Comparison of ENCODE assay signal across 8 cellular contexts in genomic region chr3:27721717-27722564, GRCh38. TPM values are rescaled to one million over a fixed set of nuclear protein-coding genes. Genes with fewer than 3 reads are reported as not detected.
DNase-seq lines count a peak whose midpoint lies in the region; ATAC-seq and TF ChIP-seq lines count a peak whose summit lies in the region.

Gene EOMES (minus strand): TSS chr3:27722323. CDS start chr3:27722294, 29 bp downstream.

- no peak within 1 kb of the TSS; the same call in 1 of the 2 replicates for H3K27ac ChIP-seq in C4-2B
- H3K27ac ChIP-seq in OCI-LY1 (ENCODE audit: low read depth, low read length, poor library complexity, severe bottlenecking) = no peak within 1 kb of the TSS
- no peak within 1 kb of the TSS for H3K27ac ChIP-seq in prostate gland

- no peaks in the 10 kb centered on the region for H3K4me1 ChIP-seq in OCI-LY1 (ENCODE audit: insufficient read depth, low read length, severe bottlenecking)
- no peaks in the 10 kb centered on the region for H3K4me1 ChIP-seq in prostate gland (replicated peaks)

- no peaks in the 10 kb centered on the region for H3K79me2 ChIP-seq in OCI-LY1 (ENCODE audit: insufficient read depth, low read length)

- DNase-seq in activated T-cell treated with anti-CD3 and anti-CD28 coated beads, Interleukin-2, amount 50 U/mL, for 24 hours = peak; percentile 82
- DNase-seq in fibroblast of villous mesenchyme (ENCODE audit: low read depth) = no peak
- DNase-seq in prostate gland (ENCODE audit: low spot score) = no peak
- DNase-seq in cortex of kidney (lab: John Stamatoyannopoulos, UW) = no peak

- peak within 1 kb of the TSS; percentile 65 for H3K4me2 ChIP-seq in OCI-LY1 (ENCODE audit: low read length)

- peaks cover 42% of the 10 kb centered on the region for H3K4me1 Mint-ChIP-seq in activated T-cell treated with anti-CD3 and anti-CD28 coated beads, Interleukin-2, amount 50 U/mL, for 24 hours (ENCODE audit: low read depth)

- H3F3A ChIP-seq in OCI-LY1 (ENCODE audit: insufficient read depth, low read length) = no peaks in the 10 kb centered on the region

- no peak for TF ChIP-seq POLR2A in prostate gland (IDR thresholded peaks at IDR 0.05)

- intact Hi-C loops in prostate gland (cut with DNase I) = no loop called here

- H3K4me3 Mint-ChIP-seq in activated T-cell treated with anti-CD3 and anti-CD28 coated beads, Interleukin-2, amount 50 U/mL, for 24 hours = peak within 1 kb of the TSS; percentile 80

- ATAC-seq in GM19351 (IDR thresholded peaks at IDR 0.05; ENCODE audit: unreplicated experiment) (peak; percentile 67), HG03442 (IDR thresholded peaks at IDR 0.05; ENCODE audit: unreplicated experiment) (peak; percentile 58)

- no peaks in the 10 kb centered on the region for H3K9me3 Mint-ChIP-seq in activated T-cell treated with anti-CD3 and anti-CD28 coated beads, Interleukin-2, amount 50 U/mL, for 24 hours

- H3K9me2 ChIP-seq in OCI-LY1 (ENCODE audit: low read depth, low read length) = no peaks in the 10 kb centered on the region

- H3K9ac ChIP-seq in OCI-LY1 (ENCODE audit: low read length) = peak within 1 kb of the TSS; percentile 17; the same call in 1 of the 2 replicates

- no peak within 1 kb of the TSS for H2AFZ ChIP-seq in OCI-LY1 (ENCODE audit: low read length)

- H3K27ac Mint-ChIP-seq in activated T-cell treated with anti-CD3 and anti-CD28 coated beads, Interleukin-2, amount 50 U/mL, for 24 hours = peak within 1 kb of the TSS; percentile 59

- WGBS in prostate gland = under 1% methylated on average over 53 of the region's 81 CpGs

- peak within 1 kb of the TSS; percentile 58 for H3K4me3 ChIP-seq in OCI-LY1 (ENCODE audit: low read depth, low read length, poor library complexity, severe bottlenecking)
- H3K4me3 ChIP-seq in fibroblast of villous mesenchyme (ENCODE audit: low read depth, low read length) = peak within 1 kb of the TSS; percentile 39
- peak within 1 kb of the TSS; percentile 13 to 27 for H3K4me3 ChIP-seq in prostate gland

- H3K27me3 Mint-ChIP-seq in activated T-cell treated with anti-CD3 and anti-CD28 coated beads, Interleukin-2, amount 50 U/mL, for 24 hours = peaks cover 73% of the 10 kb centered on the region

- peak; percentile 68 for TF ChIP-seq CTCF in C4-2B (conservative IDR thresholded peaks at IDR 0.05)
- TF ChIP-seq CTCF in OCI-LY1 (IDR thresholded peaks at IDR 0.05; ENCODE audit: low read length) = peak; percentile 53; the same call in 1 of the 2 replicates
- peak; percentile 7 for TF ChIP-seq CTCF in fibroblast of villous mesenchyme (IDR thresholded peaks at IDR 0.05; ENCODE audit: insufficient read depth, low read depth, low read length)
- no peak for TF ChIP-seq CTCF in prostate gland (IDR thresholded peaks at IDR 0.05)

- no peaks in the 10 kb centered on the region for H4K20me1 ChIP-seq in OCI-LY1 (ENCODE audit: insufficient read depth, low read length)

- H3K9me3 ChIP-seq in OCI-LY1 (ENCODE audit: low read length) = no peaks in the 10 kb centered on the region
- H3K9me3 ChIP-seq in prostate gland = no peaks in the 10 kb centered on the region

- H3K27me3 ChIP-seq in OCI-LY1 (ENCODE audit: insufficient read depth, low read length) = no peaks in the 10 kb centered on the region
- peaks cover 24% of the 10 kb centered on the region for H3K27me3 ChIP-seq in prostate gland (replicated peaks; ENCODE audit: insufficient read depth)

- peaks cover 3% of the 10 kb centered on the region for H3K36me3 Mint-ChIP-seq in activated T-cell treated with anti-CD3 and anti-CD28 coated beads, Interleukin-2, amount 50 U/mL, for 24 hours (ENCODE audit: low read depth)

- H3K36me3 ChIP-seq in OCI-LY1 (ENCODE audit: insufficient read depth, low read length) (no peaks in the 10 kb centered on the region), prostate gland (no peaks in the 10 kb centered on the region)

RNA-seq across cellular contexts. Expression of gene EOMES, which starts in this region (rescaled TPM):
- not detected in 2 replicates for total RNA-seq in fibroblast of villous mesenchyme
- under 1 TPM in 1 of 2 donors, not detected in 1; 0.46 TPM for total RNA-seq in prostate gland

Comparison
In these comparisons a context has a peak if more than half of its experiments do, and no peak if none do; other contexts are left out.
1. CTCF ChIP-seq: peak in C4-2B (single experiment), OCI-LY1 (single experiment) and fibroblast of villous mesenchyme (single experiment); none in prostate gland (0 of 4).
2. Peak in every context shown above with its lines, with median percentiles within 50 percentile points of each other: H3K4me3 ChIP-seq.